25 cellular contexts compared by ENCODE assay signal in the genomic region with DNA sequence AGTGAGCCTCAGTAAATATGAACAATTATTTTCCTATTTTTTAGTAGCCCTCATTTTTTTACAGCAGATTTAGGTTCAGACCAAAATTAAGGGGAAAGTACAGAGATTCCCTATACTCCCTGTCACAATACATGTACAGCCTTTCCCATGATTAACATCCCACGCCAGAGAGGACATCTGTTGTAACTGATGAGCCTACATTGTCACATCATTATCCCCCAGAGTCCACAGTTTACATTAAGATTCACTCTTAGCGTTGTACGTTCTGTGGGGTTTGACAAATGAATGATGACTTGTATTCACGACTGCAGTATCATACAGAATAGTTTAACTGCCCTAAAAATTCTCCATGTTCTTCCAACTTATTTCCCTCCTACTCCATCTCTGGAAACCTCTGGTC.
"Had no signal": no experiment of that assay in that cellular context is flagged by ENCODE, and none has a peak within 500 bp of the region (broad histone marks: within the 10 kb centered on the region; RNA-seq: fewer than 3 reads in every experiment).

No MANE protein-coding gene starts in this region.

- H3K27me3 ChIP-seq: neural progenitor cell, suprapubic skin, upper lobe of left lung, vagina had no signal

- H3K4me1 Mint-ChIP-seq: nephron; stimulated activated naive B cell treated with anti-CD40 and anti-IgM and Interleukin-4, amounts not matched to agents 10 μg/mL and 1 μg/mL and 100 μg/mL, for 72 hours had no signal

- H3K9me3 ChIP-seq: heart left ventricle, left ventricle myocardium inferior, neutrophil, prostate gland, suprapubic skin, thoracic aorta, tibial artery, upper lobe of left lung, vagina had no signal

- H3K36me3 ChIP-seq: heart left ventricle, left ventricle myocardium inferior, neural progenitor cell, neutrophil, prostate gland, suprapubic skin, thoracic aorta, tibial artery, upper lobe of left lung, vagina had no signal

- H3K4me3 ChIP-seq: heart left ventricle, left ventricle myocardium inferior, lung, neural progenitor cell, prostate gland, skin epidermis, suprapubic skin, thoracic aorta, tibial artery, upper lobe of left lung, vagina had no signal

- H3K4me2 ChIP-seq: neural progenitor cell had no signal

- H3K27me3 Mint-ChIP-seq: stimulated activated naive B cell treated with anti-CD40 and anti-IgM and Interleukin-4, amounts not matched to agents 10 μg/mL and 1 μg/mL and 100 μg/mL, for 72 hours had no signal

- H3K27ac ChIP-seq: heart left ventricle, left ventricle myocardium inferior, neural progenitor cell, neutrophil, prostate gland, skin epidermis, suprapubic skin, thoracic aorta, tibial artery, upper lobe of left lung, vagina had no signal

- H3K27ac Mint-ChIP-seq: nephron; neural progenitor cell; stimulated activated naive B cell treated with anti-CD40 and anti-IgM and Interleukin-4, amounts not matched to agents 10 μg/mL and 1 μg/mL and 100 μg/mL, for 72 hours; stimulated activated naive CD8-positive, alpha-beta T cell treated with anti-CD3 and anti-CD28 coated beads, Interleukin-15, Interleukin-2, amounts not matched to agents 100 ng/mL and 50 ng/mL, for 24 hours had no signal

- H3K4me3 Mint-ChIP-seq: naive thymus-derived CD8-positive, alpha-beta T cell; nephron; neural progenitor cell; stimulated activated naive B cell treated with anti-CD40 and anti-IgM and Interleukin-4, amounts not matched to agents 10 μg/mL and 1 μg/mL and 100 μg/mL, for 72 hours; stimulated activated naive CD8-positive, alpha-beta T cell treated with anti-CD3 and anti-CD28 coated beads, Interleukin-15, Interleukin-2, amounts not matched to agents 100 ng/mL and 50 ng/mL, for 24 hours had no signal

- DNase-seq: heart left ventricle; left ventricle myocardium inferior; naive thymus-derived CD8-positive, alpha-beta T cell; occipital lobe; posterior cingulate gyrus; retina; right cardiac atrium; stimulated activated CD4-positive, alpha-beta T cell treated with anti-CD3 and anti-CD28 coated beads, Interleukin-12 subunit alpha, Interleukin-12 subunit beta, amount 100 ng/mL, for 4 hours; stimulated activated CD4-positive, alpha-beta T cell treated with anti-CD3 and anti-CD28 coated beads, Interleukin-15, amount 100 ng/mL, for 24 hours; stimulated activated CD4-positive, alpha-beta T cell treated with anti-CD3 and anti-CD28 coated beads, Interleukin-2, amount 100 ng/mL, for 24 hours; stimulated activated CD4-positive, alpha-beta T cell treated with anti-CD3 and anti-CD28 coated beads, Interleukin-4, amount 100 ng/mL, for 1 hour; stimulated activated naive B cell treated with anti-CD40 and anti-IgM and Interleukin-4, amounts not matched to agents 10 μg/mL and 1 μg/mL and 100 μg/mL, for 72 hours; tibial artery; upper lobe of left lung had no signal

- H3K4me1 ChIP-seq: heart left ventricle, left ventricle myocardium inferior, prostate gland, suprapubic skin, tibial artery, upper lobe of left lung, vagina had no signal

- H3K36me3 Mint-ChIP-seq: stimulated activated naive B cell treated with anti-CD40 and anti-IgM and Interleukin-4, amounts not matched to agents 10 μg/mL and 1 μg/mL and 100 μg/mL, for 72 hours had no signal

- H3K9ac ChIP-seq: neural progenitor cell had no signal

- ATAC-seq: heart left ventricle; naive thymus-derived CD8-positive, alpha-beta T cell; right cardiac atrium; sciatic nerve; stimulated activated naive B cell treated with anti-CD40 and anti-IgM and Interleukin-4, amounts not matched to agents 10 μg/mL and 1 μg/mL and 100 μg/mL, for 72 hours had no signal

- H2AFZ ChIP-seq: neural progenitor cell had no signal
